In the genomic region with DNA sequence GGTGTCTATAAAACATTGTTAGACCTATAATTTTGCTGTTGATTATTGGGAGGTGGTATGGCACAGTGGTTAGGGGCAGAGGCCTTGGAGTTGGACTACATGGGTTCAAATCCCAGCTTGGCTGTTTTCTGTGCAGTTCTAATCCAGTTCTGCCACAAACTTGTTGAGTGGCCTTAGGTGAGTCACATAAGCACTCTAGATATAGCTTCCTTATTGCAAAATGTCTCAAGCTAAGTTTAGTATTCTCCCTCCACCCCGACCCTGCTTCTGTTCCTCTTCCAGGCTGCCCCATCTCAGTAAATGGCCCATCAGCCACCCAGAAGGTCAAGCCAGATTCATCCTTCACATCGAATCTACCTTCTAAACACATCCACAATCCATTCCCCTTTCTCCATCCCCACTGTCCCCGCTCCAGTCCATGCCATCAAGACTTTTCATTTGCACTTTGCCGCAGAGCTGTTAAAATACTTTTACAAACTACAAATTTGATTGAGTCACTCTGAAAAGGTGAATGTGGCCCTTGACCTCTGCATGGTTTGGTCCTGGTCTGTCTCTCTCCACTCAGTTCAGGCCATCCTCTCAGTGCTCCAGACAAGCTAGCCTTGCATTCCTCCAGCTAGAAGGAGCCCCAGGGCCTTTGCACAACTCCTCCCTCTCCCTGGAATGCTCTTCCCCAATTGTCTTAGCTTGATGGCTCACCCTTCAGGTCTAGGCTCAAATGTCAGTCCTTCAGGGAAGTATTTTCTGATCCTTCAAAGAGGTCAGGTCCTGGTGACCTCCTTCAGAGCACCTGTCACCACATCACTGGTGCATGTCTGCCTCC, we compare ENCODE assay signal across 1 cellular context.
TF ChIP-seq lines count a peak whose summit lies in the region.

No MANE protein-coding gene starts in this region.

TF ChIP-seq in endothelial cell of umbilical vein, 7 proteins besides CTCF, POLR2A, EP300 and RAD21:
- TF ChIP-seq GATA2 (IDR thresholded peaks at IDR 0.05; ENCODE audit: insufficient read depth, insufficient read length, low read depth, low read length), result no peak
- no peak for TF ChIP-seq JUN (IDR thresholded peaks at IDR 0.05; ENCODE audit: borderline replicate concordance, insufficient read depth, insufficient read length, low read depth)
TF ChIP-seq in endothelial cell of umbilical vein: peak in this region for 0.
